9 cellular contexts compared by ENCODE assay signal in the genomic region with DNA sequence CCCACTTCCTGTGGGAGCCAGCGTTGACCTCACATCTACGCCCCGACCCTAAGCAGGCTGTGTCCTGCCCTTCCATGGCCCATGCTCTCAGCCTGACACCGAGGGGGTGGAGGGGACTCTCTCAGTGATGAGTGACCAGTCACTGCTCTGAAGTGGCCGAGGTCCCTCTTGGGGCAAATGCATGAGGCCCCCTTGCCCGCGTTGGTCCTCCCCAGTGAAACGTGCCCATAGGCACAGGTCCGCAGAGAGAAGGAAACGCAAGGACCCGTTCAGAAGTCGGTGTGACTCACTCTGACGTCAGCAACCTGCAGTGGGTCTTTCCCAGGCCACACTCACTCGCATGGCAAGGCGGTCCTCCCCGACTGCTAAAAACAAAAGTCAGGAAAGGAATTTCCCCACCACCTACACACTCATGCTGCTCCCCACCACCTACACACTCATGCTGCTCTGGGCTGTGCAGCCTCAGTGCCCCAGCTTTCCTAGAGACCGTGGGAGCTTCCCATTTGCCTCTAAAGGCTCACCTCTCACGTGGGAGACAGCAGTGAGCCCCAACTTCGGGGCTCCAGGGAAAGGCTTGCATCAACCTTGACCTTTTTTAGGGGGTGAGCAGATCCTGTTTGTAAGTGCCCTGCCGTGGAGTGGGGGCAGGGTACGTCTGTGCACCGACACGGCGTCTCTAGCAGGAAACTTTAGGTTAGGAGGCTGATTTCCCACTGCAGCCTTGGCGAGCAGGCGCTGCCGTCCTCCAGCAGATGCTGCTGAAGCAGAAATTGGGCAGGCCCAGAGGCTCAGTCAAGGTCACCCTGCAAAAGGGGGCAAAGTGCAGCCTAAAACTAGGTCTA. TPM values are rescaled to one million over a fixed set of nuclear protein-coding genes. Genes with fewer than 3 reads are reported as not detected.
DNase-seq lines count a peak whose midpoint lies in the region; ATAC-seq and TF ChIP-seq lines count a peak whose summit lies in the region.
"Had no signal": no experiment of that assay in that cellular context is flagged by ENCODE, and none has a peak within 500 bp of the region (broad histone marks: within the 10 kb centered on the region; RNA-seq: fewer than 3 reads in every experiment).

No MANE protein-coding gene starts in this region.

- peaks cover 7% of the 10 kb centered on the region for H3K27me3 Mint-ChIP-seq in GM23338 (ENCODE audit: insufficient read depth, low read depth, poor library complexity)

- H3K27ac ChIP-seq in GM23338 (ENCODE audit: low read depth) (no peak overlapping the region), lower lobe of right lung (no peak overlapping the region)
- H3K27ac ChIP-seq: HL-60 had no signal

- intact Hi-C loops in lower lobe of right lung (cut with DNase I) = no loop called here

- H3F3A ChIP-seq in GM23338 (replicated peaks; ENCODE audit: low read depth) = no peaks in the 10 kb centered on the region

- H3K4me1 ChIP-seq in GM23338 (ENCODE audit: insufficient read depth) (no peaks in the 10 kb centered on the region), lower lobe of right lung (no peaks in the 10 kb centered on the region)

- H3K79me2 ChIP-seq in GM23338 (replicated peaks; ENCODE audit: insufficient read depth) = no peaks in the 10 kb centered on the region

- no peaks in the 10 kb centered on the region for H3K9me3 ChIP-seq in lower lobe of right lung

- H3K36me3 Mint-ChIP-seq in GM23338 (ENCODE audit: low read depth) = no peaks in the 10 kb centered on the region

- TF ChIP-seq CTCF in GM23338 (conservative IDR thresholded peaks at IDR 0.05; ENCODE audit: low read depth in 2 of 2) (no peak), lower lobe of right lung (IDR thresholded peaks at IDR 0.05) (no peak)

- peak; percentile 72 for DNase-seq in EL
- DNase-seq in GM23338 (ENCODE audit: low spot score) = no peak
- peak; percentile 93 for DNase-seq in NCI-H226
- DNase-seq in activated effector memory CD4-positive, alpha-beta T cell treated with Interleukin-2 at 50 U/mL for 16 hours = peak; percentile 74
- no peak for DNase-seq in lower lobe of right lung
- DNase-seq in stimulated activated naive CD4-positive, alpha-beta T cell treated with Interleukin-2 at 50 U/mL for 16 hours (lab: John Stamatoyannopoulos, UW) = peak; percentile 94
- DNase-seq in NCI-H1105 treated with DMSO at 0.1 percent for 48 hours (lab: John Stamatoyannopoulos, UW) = no peak
- DNase-seq in NCI-H146 (lab: John Stamatoyannopoulos, UW) = no peak

- no peak overlapping the region for H3K4me3 Mint-ChIP-seq in GM23338

- no peak overlapping the region for H3K4me2 ChIP-seq in GM23338

- peak overlapping the region; percentile 41; the same call in 1 of the 2 replicates for H3K27ac Mint-ChIP-seq in GM23338

- H3K27me3 ChIP-seq in GM23338 (ENCODE audit: insufficient read depth) (no peaks in the 10 kb centered on the region), lower lobe of right lung (ENCODE audit: low read depth) (peaks cover 4% of the 10 kb centered on the region)

- no peak overlapping the region for H3K4me3 ChIP-seq in GM23338
- H3K4me3 ChIP-seq in lower lobe of right lung = no peak overlapping the region

- no peaks in the 10 kb centered on the region for H4K20me1 ChIP-seq in GM23338 (replicated peaks; ENCODE audit: insufficient read depth)

- no peaks in the 10 kb centered on the region for H3K36me3 ChIP-seq in GM23338 (ENCODE audit: insufficient read depth)
- H3K36me3 ChIP-seq in lower lobe of right lung = no peaks in the 10 kb centered on the region

- peaks cover 7% of the 10 kb centered on the region for H3K4me1 Mint-ChIP-seq in GM23338

- no peak; the same call in 2 of the 3 replicates for ATAC-seq in GM23338
- peak; percentile 42 to 56 for ATAC-seq in lower lobe of right lung

- H2AFZ ChIP-seq in GM23338 = no peak overlapping the region

- no peaks in the 10 kb centered on the region for H3K9me3 Mint-ChIP-seq in GM23338

- no peaks in the 10 kb centered on the region for H3K9me2 ChIP-seq in GM23338 (ENCODE audit: insufficient read depth)

TF ChIP-seq in GM23338, 12 proteins besides CTCF, POLR2A, EP300 and RAD21 (continues in another document):
- no peak for TF ChIP-seq ZNF331 (CRISPR knock-in tag; IDR thresholded peaks at IDR 0.05; ENCODE audit: low read depth)
- TF ChIP-seq CREB1 (CRISPR knock-in tag; IDR thresholded peaks at IDR 0.05; ENCODE audit: low read depth) = no peak
- no peak for TF ChIP-seq EZH2phosphoT487 (IDR thresholded peaks at IDR 0.05; ENCODE audit: unreplicated experiment)
- TF ChIP-seq, protein P1, sequence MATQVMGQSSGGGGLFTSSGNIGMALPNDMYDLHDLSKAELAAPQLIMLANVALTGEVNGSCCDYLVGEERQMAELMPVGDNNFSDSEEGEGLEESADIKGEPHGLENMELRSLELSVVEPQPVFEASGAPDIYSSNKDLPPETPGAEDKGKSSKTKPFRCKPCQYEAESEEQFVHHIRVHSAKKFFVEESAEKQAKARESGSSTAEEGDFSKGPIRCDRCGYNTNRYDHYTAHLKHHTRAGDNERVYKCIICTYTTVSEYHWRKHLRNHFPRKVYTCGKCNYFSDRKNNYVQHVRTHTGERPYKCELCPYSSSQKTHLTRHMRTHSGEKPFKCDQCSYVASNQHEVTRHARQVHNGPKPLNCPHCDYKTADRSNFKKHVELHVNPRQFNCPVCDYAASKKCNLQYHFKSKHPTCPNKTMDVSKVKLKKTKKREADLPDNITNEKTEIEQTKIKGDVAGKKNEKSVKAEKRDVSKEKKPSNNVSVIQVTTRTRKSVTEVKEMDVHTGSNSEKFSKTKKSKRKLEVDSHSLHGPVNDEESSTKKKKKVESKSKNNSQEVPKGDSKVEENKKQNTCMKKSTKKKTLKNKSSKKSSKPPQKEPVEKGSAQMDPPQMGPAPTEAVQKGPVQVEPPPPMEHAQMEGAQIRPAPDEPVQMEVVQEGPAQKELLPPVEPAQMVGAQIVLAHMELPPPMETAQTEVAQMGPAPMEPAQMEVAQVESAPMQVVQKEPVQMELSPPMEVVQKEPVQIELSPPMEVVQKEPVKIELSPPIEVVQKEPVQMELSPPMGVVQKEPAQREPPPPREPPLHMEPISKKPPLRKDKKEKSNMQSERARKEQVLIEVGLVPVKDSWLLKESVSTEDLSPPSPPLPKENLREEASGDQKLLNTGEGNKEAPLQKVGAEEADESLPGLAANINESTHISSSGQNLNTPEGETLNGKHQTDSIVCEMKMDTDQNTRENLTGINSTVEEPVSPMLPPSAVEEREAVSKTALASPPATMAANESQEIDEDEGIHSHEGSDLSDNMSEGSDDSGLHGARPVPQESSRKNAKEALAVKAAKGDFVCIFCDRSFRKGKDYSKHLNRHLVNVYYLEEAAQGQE (IDR thresholded peaks at IDR 0.05; ENCODE audit: unreplicated experiment) = no peak

RNA-seq across cellular contexts. Expression of gene UBASH3A, which starts 11.4 kb away (rescaled TPM):
- total RNA-seq in GM23338 (2014; rRNA removed; shearing (Covaris generic)) = not detected in 2 replicates
- not detected in 2 replicates for polyA plus RNA-seq in GM23338 (2016; fragmentation: Nextera tagmentation; extraction: Ambion mirVana)
- total RNA-seq in lower lobe of right lung = 1.2 TPM

RNA-seq across cellular contexts. Expression of gene TMPRSS3, which starts 19.3 kb away (rescaled TPM):
- 0.17 TPM in 1 of 2 replicates, not detected in the other for total RNA-seq in GM23338 (2014; rRNA removed; shearing (Covaris generic))
- polyA plus RNA-seq in GM23338 (2016; fragmentation: Nextera tagmentation; extraction: Ambion mirVana) = not detected in 2 replicates
- 3.8 TPM for total RNA-seq in lower lobe of right lung

RNA-seq across cellular contexts. Expression of gene TFF1, which starts 48.8 kb away (rescaled TPM):
- total RNA-seq in GM23338 (2014; rRNA removed; shearing (Covaris generic)) = not detected in 2 replicates
- not detected in 2 replicates for polyA plus RNA-seq in GM23338 (2016; fragmentation: Nextera tagmentation; extraction: Ambion mirVana)
- total RNA-seq in lower lobe of right lung = not detected

Comparison
In these comparisons a context has a peak if more than half of its experiments do, and no peak if none do; other contexts are left out.
1. DNase-seq: peak in EL (single experiment), NCI-H226 (single experiment), activated effector memory CD4-positive, alpha-beta T cell treated with Interleukin-2 at 50 U/mL for 16 hours (single experiment) and stimulated activated naive CD4-positive, alpha-beta T cell treated with Interleukin-2 at 50 U/mL for 16 hours (single experiment); none in GM23338 (single experiment), lower lobe of right lung (single experiment), NCI-H1105 treated with DMSO at 0.1 percent for 48 hours (single experiment) and NCI-H146 (single experiment).